In genomic region chr15:22980189-22981136, GRCh38 we compare ENCODE assay signal across 1 cellular context.
TF ChIP-seq lines count a peak whose summit lies in the region.

Gene CYFIP1, minus strand, starts transcription at chr15:22980368. Its CDS starts 33,083 bp downstream, at chr15:22947285.

TF ChIP-seq in HepG2, 621 proteins besides CTCF, POLR2A, EP300 and RAD21 (continued from another document and continues in another):
- no peak for TF ChIP-seq ZNF407 (CRISPR knock-in tag; IDR thresholded peaks at IDR 0.05; ENCODE audit: not compliant biosample characterization)
- no peak; the same call in 1 of the 2 replicates for TF ChIP-seq ZNF704 (CRISPR knock-in tag; IDR thresholded peaks at IDR 0.05; ENCODE audit: borderline replicate concordance)
- 0 out of 2 replicates have a peak, but pooled peaks have one; percentile 18 for TF ChIP-seq ZNF629 (CRISPR knock-in tag; conservative IDR thresholded peaks at IDR 0.05)
- TF ChIP-seq E2F2 (CRISPR knock-in tag; IDR thresholded peaks at IDR 0.05; ENCODE audit: borderline replicate concordance), result no peak
- no peak for TF ChIP-seq ZNF280D (CRISPR knock-in tag; IDR thresholded peaks at IDR 0.05)
- TF ChIP-seq TGIF2 (CRISPR knock-in tag; IDR thresholded peaks at IDR 0.05), result no peak; the same call in none of the 2 replicates
- no peak for TF ChIP-seq SETDB1 (CRISPR knock-in tag; IDR thresholded peaks at IDR 0.05; ENCODE audit: borderline replicate concordance)
- 0 out of 2 replicates have a peak, but pooled peaks have one; percentile 66 for TF ChIP-seq ZFP82 (CRISPR knock-in tag; IDR thresholded peaks at IDR 0.05; ENCODE audit: borderline replicate concordance)
- TF ChIP-seq MLX (CRISPR knock-in tag; IDR thresholded peaks at IDR 0.05), result no peak
- TF ChIP-seq FOXK2 (IDR thresholded peaks at IDR 0.05), result no peak
- TF ChIP-seq ZBTB39 (CRISPR knock-in tag; IDR thresholded peaks at IDR 0.05), result no peak
- no peak for TF ChIP-seq THAP8 (CRISPR knock-in tag; IDR thresholded peaks at IDR 0.05; ENCODE audit: borderline replicate concordance)
- TF ChIP-seq ZNF546 (CRISPR knock-in tag; conservative IDR thresholded peaks at IDR 0.05), result no peak
- no peak for TF ChIP-seq REXO4 (CRISPR knock-in tag; IDR thresholded peaks at IDR 0.05; ENCODE audit: borderline replicate concordance)
- no peak for TF ChIP-seq AKAP8 (CRISPR knock-in tag; IDR thresholded peaks at IDR 0.05)
- TF ChIP-seq ZBTB26 (CRISPR knock-in tag; IDR thresholded peaks at IDR 0.05; ENCODE audit: borderline replicate concordance), result no peak
- no peak for TF ChIP-seq KLF13 (CRISPR knock-in tag; IDR thresholded peaks at IDR 0.05)
- TF ChIP-seq MED8 (CRISPR knock-in tag; IDR thresholded peaks at IDR 0.05; ENCODE audit: insufficient replicate concordance), result no peak
- TF ChIP-seq E2F1 (CRISPR knock-in tag; IDR thresholded peaks at IDR 0.05), result no peak
- TF ChIP-seq KLF9 (CRISPR knock-in tag; IDR thresholded peaks at IDR 0.05; ENCODE audit: low read depth), result no peak
- no peak for TF ChIP-seq PREB (CRISPR knock-in tag; IDR thresholded peaks at IDR 0.05)
- no peak for TF ChIP-seq ZSCAN29 (CRISPR knock-in tag; conservative IDR thresholded peaks at IDR 0.05)
- no peak; the same call in 1 of the 2 replicates for TF ChIP-seq ZNF83 (CRISPR knock-in tag; IDR thresholded peaks at IDR 0.05; ENCODE audit: borderline replicate concordance)
- TF ChIP-seq RARA (CRISPR knock-in tag; IDR thresholded peaks at IDR 0.05), result no peak
- no peak for TF ChIP-seq ZNF652 (CRISPR knock-in tag; IDR thresholded peaks at IDR 0.05; ENCODE audit: borderline replicate concordance, low read depth)
- no peak for TF ChIP-seq SCMH1 (CRISPR knock-in tag; IDR thresholded peaks at IDR 0.05; ENCODE audit: borderline replicate concordance)
- no peak for TF ChIP-seq ZSCAN5A (CRISPR knock-in tag; IDR thresholded peaks at IDR 0.05; ENCODE audit: borderline replicate concordance)
- TF ChIP-seq YY1 (IDR thresholded peaks at IDR 0.05; ENCODE audit: insufficient read depth, insufficient replicate concordance, low read depth, low read length), result no peak
- TF ChIP-seq NR0B2 (CRISPR knock-in tag; IDR thresholded peaks at IDR 0.05), result peak; percentile 81
